Comparison of ENCODE assay signal across 1 cellular context in the genomic region with DNA sequence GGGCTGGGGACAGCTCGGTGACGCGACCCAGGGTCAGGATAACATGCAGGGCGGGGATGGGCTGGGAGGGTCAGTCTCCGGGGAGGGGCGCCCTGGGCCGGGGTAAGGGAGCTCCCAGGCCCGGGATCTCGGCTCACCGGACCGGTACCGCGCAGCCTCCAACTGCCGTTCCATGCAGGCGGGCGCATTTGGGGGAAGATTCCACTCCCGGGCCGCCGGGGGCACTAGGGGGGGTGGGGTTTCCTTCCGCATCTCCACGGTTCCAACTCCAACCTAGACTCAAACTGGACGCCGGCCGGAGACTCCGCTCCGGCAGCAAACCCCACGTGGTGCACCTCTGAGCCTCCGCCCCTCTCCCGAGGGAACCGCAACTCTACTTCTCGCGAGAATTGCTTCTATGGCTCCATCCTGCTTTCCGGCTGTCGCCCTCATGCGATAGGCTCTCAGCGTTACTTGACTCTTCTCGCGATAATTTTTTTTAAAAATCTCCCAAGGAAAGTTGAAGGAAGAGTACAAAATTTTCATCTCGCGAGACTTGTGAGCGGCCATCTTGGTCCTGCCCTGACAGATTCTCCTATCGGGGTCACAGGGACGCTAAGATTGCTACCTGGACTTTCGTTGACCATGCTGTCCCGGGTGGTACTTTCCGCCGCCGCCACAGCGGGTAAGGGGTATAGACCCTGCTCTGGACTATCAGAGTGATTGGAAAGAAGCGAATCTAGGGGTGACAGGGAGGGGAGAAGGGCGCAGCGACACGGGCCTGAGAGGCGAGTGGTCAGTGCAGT.
A peak's percentile ranks its signal among the peaks of the same experiment; 100 is the strongest.
TF ChIP-seq lines count a peak whose summit lies in the region.

A gene with protein sequence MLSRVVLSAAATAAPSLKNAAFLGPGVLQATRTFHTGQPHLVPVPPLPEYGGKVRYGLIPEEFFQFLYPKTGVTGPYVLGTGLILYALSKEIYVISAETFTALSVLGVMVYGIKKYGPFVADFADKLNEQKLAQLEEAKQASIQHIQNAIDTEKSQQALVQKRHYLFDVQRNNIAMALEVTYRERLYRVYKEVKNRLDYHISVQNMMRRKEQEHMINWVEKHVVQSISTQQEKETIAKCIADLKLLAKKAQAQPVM (plus strand): TSS at position 547 of the 785 bp plus-strand sequence. CDS start 78 bp downstream, at position 625.
A gene (minus strand): TSS at position 339 of the 785 bp plus-strand sequence. CDS start 87 bp downstream, at position 252.

TF ChIP-seq in HepG2, 621 proteins besides CTCF, POLR2A, EP300 and RAD21 (continued from another document and continues in another):
- TF ChIP-seq, protein P1, sequence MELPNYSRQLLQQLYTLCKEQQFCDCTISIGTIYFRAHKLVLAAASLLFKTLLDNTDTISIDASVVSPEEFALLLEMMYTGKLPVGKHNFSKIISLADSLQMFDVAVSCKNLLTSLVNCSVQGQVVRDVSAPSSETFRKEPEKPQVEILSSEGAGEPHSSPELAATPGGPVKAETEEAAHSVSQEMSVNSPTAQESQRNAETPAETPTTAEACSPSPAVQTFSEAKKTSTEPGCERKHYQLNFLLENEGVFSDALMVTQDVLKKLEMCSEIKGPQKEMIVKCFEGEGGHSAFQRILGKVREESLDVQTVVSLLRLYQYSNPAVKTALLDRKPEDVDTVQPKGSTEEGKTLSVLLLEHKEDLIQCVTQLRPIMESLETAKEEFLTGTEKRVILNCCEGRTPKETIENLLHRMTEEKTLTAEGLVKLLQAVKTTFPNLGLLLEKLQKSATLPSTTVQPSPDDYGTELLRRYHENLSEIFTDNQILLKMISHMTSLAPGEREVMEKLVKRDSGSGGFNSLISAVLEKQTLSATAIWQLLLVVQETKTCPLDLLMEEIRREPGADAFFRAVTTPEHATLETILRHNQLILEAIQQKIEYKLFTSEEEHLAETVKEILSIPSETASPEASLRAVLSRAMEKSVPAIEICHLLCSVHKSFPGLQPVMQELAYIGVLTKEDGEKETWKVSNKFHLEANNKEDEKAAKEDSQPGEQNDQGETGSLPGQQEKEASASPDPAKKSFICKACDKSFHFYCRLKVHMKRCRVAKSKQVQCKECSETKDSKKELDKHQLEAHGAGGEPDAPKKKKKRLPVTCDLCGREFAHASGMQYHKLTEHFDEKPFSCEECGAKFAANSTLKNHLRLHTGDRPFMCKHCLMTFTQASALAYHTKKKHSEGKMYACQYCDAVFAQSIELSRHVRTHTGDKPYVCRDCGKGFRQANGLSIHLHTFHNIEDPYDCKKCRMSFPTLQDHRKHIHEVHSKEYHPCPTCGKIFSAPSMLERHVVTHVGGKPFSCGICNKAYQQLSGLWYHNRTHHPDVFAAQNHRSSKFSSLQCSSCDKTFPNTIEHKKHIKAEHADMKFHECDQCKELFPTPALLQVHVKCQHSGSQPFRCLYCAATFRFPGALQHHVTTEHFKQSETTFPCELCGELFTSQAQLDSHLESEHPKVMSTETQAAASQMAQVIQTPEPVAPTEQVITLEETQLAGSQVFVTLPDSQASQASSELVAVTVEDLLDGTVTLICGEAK (IDR thresholded peaks at IDR 0.05), result no peak
- TF ChIP-seq, protein P1 (CRISPR knock-in tag; IDR thresholded peaks at IDR 0.05), result no peak
- TF ChIP-seq KLF13 (CRISPR knock-in tag; IDR thresholded peaks at IDR 0.05) (no peak), ZNF850 (CRISPR knock-in tag; conservative IDR thresholded peaks at IDR 0.05) (no peak), EZH2 (conservative IDR thresholded peaks at IDR 0.05; ENCODE audit: low read depth, low read length) (no peak), ELF3 (CRISPR knock-in tag; IDR thresholded peaks at IDR 0.05) (peak; percentile 70), ZNF530 (CRISPR knock-in tag; IDR thresholded peaks at IDR 0.05; ENCODE audit: low read depth) (no peak), SRF (IDR thresholded peaks at IDR 0.05; ENCODE audit: low read depth, low read length) (no peak), NR3C1 (CRISPR knock-in tag; IDR thresholded peaks at IDR 0.05) (no peak), ZBTB42 (CRISPR knock-in tag; IDR thresholded peaks at IDR 0.05) (no peak), DPF2 (CRISPR knock-in tag; IDR thresholded peaks at IDR 0.05; ENCODE audit: borderline replicate concordance, low read depth) (no peak), FOXA1 (IDR thresholded peaks at IDR 0.05) (no peak), FOXA1 (CRISPR knock-in tag; IDR thresholded peaks at IDR 0.05) (no peak), CENPT (CRISPR knock-in tag; IDR thresholded peaks at IDR 0.05; ENCODE audit: low read depth) (no peak), BHLHE40 (IDR thresholded peaks at IDR 0.05; ENCODE audit: low read length) (no peak), ZBTB38 (CRISPR knock-in tag; IDR thresholded peaks at IDR 0.05) (no peak; the same call in 1 of the 2 replicates), ZSCAN25 (CRISPR knock-in tag; IDR thresholded peaks at IDR 0.05) (no peak), ZSCAN31 (CRISPR knock-in tag; IDR thresholded peaks at IDR 0.05; ENCODE audit: low read depth) (no peak), POLR2AphosphoS2 (IDR thresholded peaks at IDR 0.05; ENCODE audit: low read depth, low read length) (no peak), XRCC5 (optimal IDR thresholded peaks at IDR 0.05; ENCODE audit: low read length) (no peak), IRF2 (CRISPR knock-in tag; IDR thresholded peaks at IDR 0.05) (peak; percentile 55; the same call in 1 of the 2 replicates), SALL2 (CRISPR knock-in tag; IDR thresholded peaks at IDR 0.05) (no peak), ZNF644 (CRISPR knock-in tag; IDR thresholded peaks at IDR 0.05; ENCODE audit: low read depth) (no peak), ZNF703 (CRISPR knock-in tag; IDR thresholded peaks at IDR 0.05; ENCODE audit: borderline replicate concordance) (no peak), GTF3A (CRISPR knock-in tag; conservative IDR thresholded peaks at IDR 0.05) (no peak), KLF12 (CRISPR knock-in tag; IDR thresholded peaks at IDR 0.05; ENCODE audit: borderline replicate concordance) (no peak), NFRKB (IDR thresholded peaks at IDR 0.05) (peak; percentile 48; the same call in 1 of the 2 replicates), ZBTB7B (CRISPR knock-in tag; IDR thresholded peaks at IDR 0.05) (no peak; the same call in 1 of the 2 replicates), ZSCAN20 (CRISPR knock-in tag; IDR thresholded peaks at IDR 0.05; ENCODE audit: borderline replicate concordance) (peak; percentile 39; the same call in 1 of the 2 replicates), RXRB (CRISPR knock-in tag; IDR thresholded peaks at IDR 0.05; ENCODE audit: borderline replicate concordance) (peak; percentile 54; the same call in 1 of the 2 replicates), CHD2 (IDR thresholded peaks at IDR 0.05; ENCODE audit: low read depth, low read length) (peak; percentile 97), ZNF160 (CRISPR knock-in tag; IDR thresholded peaks at IDR 0.05) (no peak), YY1 (IDR thresholded peaks at IDR 0.05; ENCODE audit: insufficient read depth, insufficient replicate concordance, low read depth, low read length) (peak; percentile 93)
- TF ChIP-seq, protein P2, sequence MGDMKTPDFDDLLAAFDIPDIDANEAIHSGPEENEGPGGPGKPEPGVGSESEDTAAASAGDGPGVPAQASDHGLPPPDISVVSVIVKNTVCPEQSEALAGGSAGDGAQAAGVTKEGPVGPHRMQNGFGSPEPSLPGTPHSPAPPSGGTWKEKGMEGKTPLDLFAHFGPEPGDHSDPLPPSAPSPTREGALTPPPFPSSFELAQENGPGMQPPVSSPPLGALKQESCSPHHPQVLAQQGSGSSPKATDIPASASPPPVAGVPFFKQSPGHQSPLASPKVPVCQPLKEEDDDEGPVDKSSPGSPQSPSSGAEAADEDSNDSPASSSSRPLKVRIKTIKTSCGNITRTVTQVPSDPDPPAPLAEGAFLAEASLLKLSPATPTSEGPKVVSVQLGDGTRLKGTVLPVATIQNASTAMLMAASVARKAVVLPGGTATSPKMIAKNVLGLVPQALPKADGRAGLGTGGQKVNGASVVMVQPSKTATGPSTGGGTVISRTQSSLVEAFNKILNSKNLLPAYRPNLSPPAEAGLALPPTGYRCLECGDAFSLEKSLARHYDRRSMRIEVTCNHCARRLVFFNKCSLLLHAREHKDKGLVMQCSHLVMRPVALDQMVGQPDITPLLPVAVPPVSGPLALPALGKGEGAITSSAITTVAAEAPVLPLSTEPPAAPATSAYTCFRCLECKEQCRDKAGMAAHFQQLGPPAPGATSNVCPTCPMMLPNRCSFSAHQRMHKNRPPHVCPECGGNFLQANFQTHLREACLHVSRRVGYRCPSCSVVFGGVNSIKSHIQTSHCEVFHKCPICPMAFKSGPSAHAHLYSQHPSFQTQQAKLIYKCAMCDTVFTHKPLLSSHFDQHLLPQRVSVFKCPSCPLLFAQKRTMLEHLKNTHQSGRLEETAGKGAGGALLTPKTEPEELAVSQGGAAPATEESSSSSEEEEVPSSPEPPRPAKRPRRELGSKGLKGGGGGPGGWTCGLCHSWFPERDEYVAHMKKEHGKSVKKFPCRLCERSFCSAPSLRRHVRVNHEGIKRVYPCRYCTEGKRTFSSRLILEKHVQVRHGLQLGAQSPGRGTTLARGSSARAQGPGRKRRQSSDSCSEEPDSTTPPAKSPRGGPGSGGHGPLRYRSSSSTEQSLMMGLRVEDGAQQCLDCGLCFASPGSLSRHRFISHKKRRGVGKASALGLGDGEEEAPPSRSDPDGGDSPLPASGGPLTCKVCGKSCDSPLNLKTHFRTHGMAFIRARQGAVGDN (CRISPR knock-in tag; IDR thresholded peaks at IDR 0.05), result peak; percentile 70
- TF ChIP-seq, protein P3, sequence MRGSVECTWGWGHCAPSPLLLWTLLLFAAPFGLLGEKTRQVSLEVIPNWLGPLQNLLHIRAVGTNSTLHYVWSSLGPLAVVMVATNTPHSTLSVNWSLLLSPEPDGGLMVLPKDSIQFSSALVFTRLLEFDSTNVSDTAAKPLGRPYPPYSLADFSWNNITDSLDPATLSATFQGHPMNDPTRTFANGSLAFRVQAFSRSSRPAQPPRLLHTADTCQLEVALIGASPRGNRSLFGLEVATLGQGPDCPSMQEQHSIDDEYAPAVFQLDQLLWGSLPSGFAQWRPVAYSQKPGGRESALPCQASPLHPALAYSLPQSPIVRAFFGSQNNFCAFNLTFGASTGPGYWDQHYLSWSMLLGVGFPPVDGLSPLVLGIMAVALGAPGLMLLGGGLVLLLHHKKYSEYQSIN (CRISPR knock-in tag; IDR thresholded peaks at IDR 0.05; ENCODE audit: borderline replicate concordance), result no peak
- TF ChIP-seq, protein P4, sequence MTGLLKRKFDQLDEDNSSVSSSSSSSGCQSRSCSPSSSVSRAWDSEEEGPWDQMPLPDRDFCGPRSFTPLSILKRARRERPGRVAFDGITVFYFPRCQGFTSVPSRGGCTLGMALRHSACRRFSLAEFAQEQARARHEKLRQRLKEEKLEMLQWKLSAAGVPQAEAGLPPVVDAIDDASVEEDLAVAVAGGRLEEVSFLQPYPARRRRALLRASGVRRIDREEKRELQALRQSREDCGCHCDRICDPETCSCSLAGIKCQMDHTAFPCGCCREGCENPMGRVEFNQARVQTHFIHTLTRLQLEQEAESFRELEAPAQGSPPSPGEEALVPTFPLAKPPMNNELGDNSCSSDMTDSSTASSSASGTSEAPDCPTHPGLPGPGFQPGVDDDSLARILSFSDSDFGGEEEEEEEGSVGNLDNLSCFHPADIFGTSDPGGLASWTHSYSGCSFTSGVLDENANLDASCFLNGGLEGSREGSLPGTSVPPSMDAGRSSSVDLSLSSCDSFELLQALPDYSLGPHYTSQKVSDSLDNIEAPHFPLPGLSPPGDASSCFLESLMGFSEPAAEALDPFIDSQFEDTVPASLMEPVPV (CRISPR knock-in tag; IDR thresholded peaks at IDR 0.05), result no peak
- TF ChIP-seq, protein P5, sequence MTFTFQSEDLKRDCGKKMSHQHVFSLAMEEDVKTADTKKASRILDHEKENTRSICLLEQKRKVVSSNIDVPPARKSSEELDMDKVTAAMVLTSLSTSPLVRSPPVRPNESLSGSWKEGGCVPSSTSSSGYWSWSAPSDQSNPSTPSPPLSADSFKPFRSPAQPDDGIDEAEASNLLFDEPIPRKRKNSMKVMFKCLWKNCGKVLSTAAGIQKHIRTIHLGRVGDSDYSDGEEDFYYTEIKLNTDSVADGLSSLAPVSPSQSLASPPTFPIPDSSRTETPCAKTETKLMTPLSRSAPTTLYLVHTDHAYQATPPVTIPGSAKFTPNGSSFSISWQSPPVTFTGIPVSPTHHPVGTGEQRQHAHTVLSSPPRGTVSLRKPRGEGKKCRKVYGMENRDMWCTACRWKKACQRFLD (CRISPR knock-in tag; IDR thresholded peaks at IDR 0.05; ENCODE audit: borderline replicate concordance), result no peak
- TF ChIP-seq, protein P6, sequence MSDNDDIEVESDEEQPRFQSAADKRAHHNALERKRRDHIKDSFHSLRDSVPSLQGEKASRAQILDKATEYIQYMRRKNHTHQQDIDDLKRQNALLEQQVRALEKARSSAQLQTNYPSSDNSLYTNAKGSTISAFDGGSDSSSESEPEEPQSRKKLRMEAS (IDR thresholded peaks at IDR 0.05), result peak; percentile 93
- TF ChIP-seq, protein P7, sequence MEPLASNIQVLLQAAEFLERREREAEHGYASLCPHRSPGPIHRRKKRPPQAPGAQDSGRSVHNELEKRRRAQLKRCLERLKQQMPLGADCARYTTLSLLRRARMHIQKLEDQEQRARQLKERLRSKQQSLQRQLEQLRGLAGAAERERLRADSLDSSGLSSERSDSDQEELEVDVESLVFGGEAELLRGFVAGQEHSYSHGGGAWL (CRISPR knock-in tag; IDR thresholded peaks at IDR 0.05), result peak; percentile 85
